Comparison of ENCODE assay signal across 12 cellular contexts in genomic region chr12:56962247-56962646, GRCh38. TPM values are rescaled to one million over a fixed set of nuclear protein-coding genes. Genes with fewer than 3 reads are reported as not detected.
"Had no signal": no experiment of that assay in that cellular context is flagged by ENCODE, and none has a peak within 500 bp of the region (broad histone marks: within the 10 kb centered on the region; RNA-seq: fewer than 3 reads in every experiment).

No MANE protein-coding gene starts in this region.

RNA-seq across cellular contexts. Expression of gene RDH16, which starts 4.8 kb away (rescaled TPM):
- total RNA-seq: Right ventricle myocardium inferior, RPMI7951, SK-MEL-5 had no signal

RNA-seq across cellular contexts. Expression of gene SDR9C7, which starts 28.0 kb away (rescaled TPM):
- total RNA-seq: OCI-LY7, PC-3, PC-9, Peyer's patch, Right ventricle myocardium inferior, Right ventricle myocardium superior, RPMI7951, SJCRH30, SJSA1, SK-MEL-5, T-cell had no signal
- polyA plus RNA-seq: SK-N-SH had no signal

RNA-seq across cellular contexts. Expression of gene TAC3, which starts 54.1 kb away (rescaled TPM):
- total RNA-seq: OCI-LY7, PC-3, PC-9, Right ventricle myocardium inferior, Right ventricle myocardium superior, RPMI7951, SJCRH30, SJSA1, SK-MEL-5 had no signal
- polyA plus RNA-seq: SK-N-SH had no signal
